ENCODE assay signal across 1 cellular context in the genomic region with DNA sequence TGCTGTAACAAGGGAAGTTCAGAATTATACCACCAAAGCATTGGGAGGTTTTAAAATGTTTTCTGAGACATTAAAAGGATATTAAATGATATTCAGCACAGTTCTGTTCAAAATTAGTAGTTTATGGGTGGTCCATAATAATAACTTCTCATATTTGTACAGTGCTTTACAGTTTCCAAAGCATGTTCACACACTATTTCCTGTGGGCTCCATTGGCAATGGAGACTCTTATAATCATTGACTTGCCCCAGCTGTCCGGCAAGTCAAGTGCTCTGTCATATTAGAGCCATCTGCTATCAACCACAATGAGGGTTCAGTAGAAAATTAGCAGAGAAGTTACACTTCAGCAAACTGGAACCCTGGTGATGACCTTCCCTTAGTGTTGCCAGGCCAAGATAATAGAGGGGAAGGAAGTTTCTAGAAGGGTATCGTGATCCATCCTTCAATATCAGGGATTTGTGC.
TF ChIP-seq lines count a peak whose summit lies in the region.

No MANE protein-coding gene starts in this region.

TF ChIP-seq in SK-N-SH, 30 proteins besides CTCF, POLR2A, EP300 and RAD21 (continued from another document):
- TF ChIP-seq, protein P1, sequence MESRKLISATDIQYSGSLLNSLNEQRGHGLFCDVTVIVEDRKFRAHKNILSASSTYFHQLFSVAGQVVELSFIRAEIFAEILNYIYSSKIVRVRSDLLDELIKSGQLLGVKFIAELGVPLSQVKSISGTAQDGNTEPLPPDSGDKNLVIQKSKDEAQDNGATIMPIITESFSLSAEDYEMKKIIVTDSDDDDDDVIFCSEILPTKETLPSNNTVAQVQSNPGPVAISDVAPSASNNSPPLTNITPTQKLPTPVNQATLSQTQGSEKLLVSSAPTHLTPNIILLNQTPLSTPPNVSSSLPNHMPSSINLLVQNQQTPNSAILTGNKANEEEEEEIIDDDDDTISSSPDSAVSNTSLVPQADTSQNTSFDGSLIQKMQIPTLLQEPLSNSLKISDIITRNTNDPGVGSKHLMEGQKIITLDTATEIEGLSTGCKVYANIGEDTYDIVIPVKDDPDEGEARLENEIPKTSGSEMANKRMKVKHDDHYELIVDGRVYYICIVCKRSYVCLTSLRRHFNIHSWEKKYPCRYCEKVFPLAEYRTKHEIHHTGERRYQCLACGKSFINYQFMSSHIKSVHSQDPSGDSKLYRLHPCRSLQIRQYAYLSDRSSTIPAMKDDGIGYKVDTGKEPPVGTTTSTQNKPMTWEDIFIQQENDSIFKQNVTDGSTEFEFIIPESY (IDR thresholded peaks at IDR 0.05; ENCODE audit: borderline replicate concordance, low read depth) = no peak
